In the genomic region with DNA sequence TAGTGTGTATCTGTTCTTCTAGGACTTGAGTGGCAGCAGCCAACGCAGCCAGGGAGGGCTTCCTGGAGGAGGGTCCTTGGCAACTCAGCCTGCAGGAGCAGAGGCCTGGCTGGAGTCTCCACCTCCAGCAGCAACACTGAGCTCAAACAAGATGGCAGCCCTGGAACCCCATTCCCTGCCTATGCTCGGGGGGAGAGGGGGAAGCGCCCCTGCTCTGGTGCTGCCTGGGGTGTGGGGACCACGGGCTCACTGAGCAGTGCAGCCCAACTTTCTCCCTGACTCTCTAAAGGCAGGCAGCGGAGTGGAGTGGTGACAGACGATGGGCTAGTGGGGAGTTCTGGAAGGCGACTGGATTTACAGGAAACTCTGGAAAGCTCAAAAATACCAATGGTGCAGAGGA, we compare ENCODE assay signal across 21 cellular contexts.
"Had no signal": no experiment of that assay in that cellular context is flagged by ENCODE, and none has a peak within 500 bp of the region (broad histone marks: within the 10 kb centered on the region; RNA-seq: fewer than 3 reads in every experiment).

No MANE protein-coding gene starts in this region.

- DNase-seq: cortex of kidney; effector CD4-positive, alpha-beta T cell; hypothalamus; immature natural killer cell; islet precursor cell; mesenchymal stem cell; mucosa of descending colon; naive thymus-derived CD4-positive, alpha-beta T cell; sigmoid colon; stimulated activated CD4-positive, alpha-beta T cell treated with anti-CD3 and anti-CD28 coated beads, Interleukin-2, amount 100 ng/mL, for 24 hours; stimulated activated CD4-positive, alpha-beta T cell treated with anti-CD3 and anti-CD28 coated beads, Interleukin-4, amount 100 ng/mL, for 24 hours; stimulated activated naive CD4-positive, alpha-beta T cell treated with Interleukin-2 at 50 U/mL for 16 hours; stomach; testis; tibial artery had no signal

- H3K27me3 ChIP-seq: sigmoid colon, stomach, testis, tibial artery, upper lobe of left lung had no signal

- H3K4me3 ChIP-seq: mucosa of descending colon, prostate gland, sigmoid colon, stomach, testis, tibial artery, upper lobe of left lung had no signal

- H3K36me3 ChIP-seq: prostate gland, upper lobe of left lung had no signal

- H3K9me3 ChIP-seq: mucosa of descending colon, prostate gland, sigmoid colon, stomach, testis, tibial artery, upper lobe of left lung had no signal

- ATAC-seq: left lobe of liver; mucosa of descending colon; naive thymus-derived CD4-positive, alpha-beta T cell; stimulated activated effector memory CD8-positive, alpha-beta T cell treated with anti-CD3 and anti-CD28 coated beads, Interleukin-12 subunit alpha, Interleukin-12 subunit beta, amount 100 ng/mL, for 72 hours had no signal

- FAIRE-seq: frontal cortex, urothelium cell line had no signal

- H3K27ac ChIP-seq: prostate gland, testis, tibial artery, upper lobe of left lung had no signal
